8 cellular contexts compared by ENCODE assay signal in genomic region chr19:18514800-18515682, GRCh38. TPM values are rescaled to one million over a fixed set of nuclear protein-coding genes. Genes with fewer than 3 reads are reported as not detected.
DNase-seq lines count a peak whose midpoint lies in the region; TF ChIP-seq lines count a peak whose summit lies in the region.

No MANE protein-coding gene starts in this region.

- intact Hi-C loops in A673 (cut with micrococcal nuclease; ENCODE audit: unreplicated experiment) = no loop called here

- H3K4me1 ChIP-seq in effector memory CD4-positive, alpha-beta T cell (ENCODE audit: control insufficient read depth, insufficient read depth, low read length, poor library complexity, severe bottlenecking) = peaks cover 34% of the 10 kb centered on the region
- H3K4me1 ChIP-seq in muscle layer of duodenum (ENCODE audit: control insufficient read depth in 1 of 2, insufficient read depth in 2 of 2, low read length in 2 of 2) (peaks cover 10 to 37% of the 10 kb centered on the region in 2 donors), A673 (ENCODE audit: insufficient read depth, low read length, poor library complexity, severe bottlenecking) (peaks cover 2% of the 10 kb centered on the region)

- CTCF ChIA-PET in A673 (lab: Charles Lee) = interaction anchor here (0.6 kb wide), 1 partner anchor 244 kb away, joined by 4 read pairs; no protein-coding TSS in a partner anchor

- DNase-seq in COLO668 (lab: John Stamatoyannopoulos, UW; ENCODE audit: unreplicated experiment) (peak; percentile 71), NCI-H510A treated with DMSO at 0.1 percent for 48 hours (lab: John Stamatoyannopoulos, UW) (peak; percentile 72), hippocampal formation (lab: John Stamatoyannopoulos, UW) (no peak), A673 (ENCODE audit: low spot score) (no peak), midbrain (lab: John Stamatoyannopoulos, UW) (no peak)
- DNase-seq in effector memory CD4-positive, alpha-beta T cell = peak; percentile 34 to 65 (median 47)
- no peak for DNase-seq in stimulated activated naive CD4-positive, alpha-beta T cell (lab: John Stamatoyannopoulos, UW)

- POLR2A ChIA-PET in A673 (lab: Charles Lee; ENCODE audit: low non-redundant PET) = no interaction called here

- peak overlapping the region; percentile 30 for H3K27ac ChIP-seq in effector memory CD4-positive, alpha-beta T cell (ENCODE audit: insufficient read depth, low read length, poor library complexity, severe bottlenecking)
- H3K27ac ChIP-seq in muscle layer of duodenum (ENCODE audit: low read length) (peak overlapping the region; percentile 63), A673 (ENCODE audit: low read depth, low read length, poor library complexity, severe bottlenecking) (no peak overlapping the region)

- no peak for TF ChIP-seq CTCF in A673 (conservative IDR thresholded peaks at IDR 0.05; ENCODE audit: low read depth, low read length)

- no TSS peak for BruUV-seq in A673 (replicated peaks; lab: Mats Ljungman, UMichigan)

- no peaks in the 10 kb centered on the region for H3K27me3 ChIP-seq in effector memory CD4-positive, alpha-beta T cell (replicated peaks; ENCODE audit: control insufficient read depth, insufficient read depth, low read length, poor library complexity, severe bottlenecking)
- H3K27me3 ChIP-seq in muscle layer of duodenum (ENCODE audit: low read depth, low read length) (no peaks in the 10 kb centered on the region), A673 (replicated peaks; ENCODE audit: insufficient read depth, low read depth, low read length, poor library complexity) (no peaks in the 10 kb centered on the region)

- no peaks in the 10 kb centered on the region for H3K9me3 ChIP-seq in effector memory CD4-positive, alpha-beta T cell (ENCODE audit: control insufficient read depth, low read length)
- H3K9me3 ChIP-seq in muscle layer of duodenum (ENCODE audit: control insufficient read depth in 1 of 2, low read length in 2 of 2) = no peaks in the 10 kb centered on the region
- no peaks in the 10 kb centered on the region for H3K9me3 ChIP-seq in A673 (ENCODE audit: low read depth, low read length, poor library complexity, severe bottlenecking)

- no peaks in the 10 kb centered on the region for H3K36me3 ChIP-seq in effector memory CD4-positive, alpha-beta T cell (ENCODE audit: control insufficient read depth, insufficient read depth, low read length)
- H3K36me3 ChIP-seq in muscle layer of duodenum (ENCODE audit: control insufficient read depth in 1 of 2, insufficient read depth in 2 of 2, low read length in 2 of 2) (no peaks in the 10 kb centered on the region), A673 (ENCODE audit: insufficient read depth, low read length, poor library complexity, severe bottlenecking) (no peaks in the 10 kb centered on the region)

- no peak overlapping the region for H3K4me3 ChIP-seq in effector memory CD4-positive, alpha-beta T cell (ENCODE audit: insufficient read depth, low read depth, low read length, poor library complexity, severe bottlenecking)
- H3K4me3 ChIP-seq in muscle layer of duodenum (ENCODE audit: low read depth in 1 of 2, low read length in 2 of 2) = peak overlapping the region in 1 of 2 donors; percentile 7
- H3K4me3 ChIP-seq in A673 (ENCODE audit: low read depth, low read length, poor library complexity, severe bottlenecking) = no peak overlapping the region

RNA-seq across cellular contexts. Expression of gene ELL, which starts 6.8 kb away (rescaled TPM):
- 15.8 and 16.4 TPM in 2 replicates for total RNA-seq in A673 (2021)

RNA-seq across cellular contexts. Expression of gene FKBP8, which starts 28.3 kb away (rescaled TPM):
- 210 and 245 TPM in 2 replicates for total RNA-seq in A673 (2021)

RNA-seq across cellular contexts. Expression of gene KXD1, which starts 42.6 kb away (rescaled TPM):
- 111 and 114 TPM in 2 replicates for total RNA-seq in A673 (2021)

RNA-seq across cellular contexts. Expression of gene UBA52, which starts 56.6 kb away (rescaled TPM):
- total RNA-seq in A673 (2021) = 1,270 and 1,348 TPM in 2 replicates

Comparison
In these comparisons a context has a peak if more than half of its experiments do, and no peak if none do; other contexts are left out.
1. DNase-seq: peak in COLO668 (single experiment), NCI-H510A treated with DMSO at 0.1 percent for 48 hours (single experiment) and effector memory CD4-positive, alpha-beta T cell (3 of 3); none in hippocampal formation (0 of 2), A673 (single experiment), stimulated activated naive CD4-positive, alpha-beta T cell (0 of 6) and midbrain (single experiment).